In genomic region chr6:1832844-1833787, GRCh38 we compare ENCODE assay signal across 8 cellular contexts.
A peak's percentile ranks its signal among the peaks of the same experiment; 100 is the strongest.
DNase-seq lines count a peak whose midpoint lies in the region; ATAC-seq and TF ChIP-seq lines count a peak whose summit lies in the region.

No MANE protein-coding gene starts in this region.

- H3K36me3 Mint-ChIP-seq in activated T-helper 2 cell treated with anti-CD3 and anti-CD28 coated beads, Interferon-gamma antibody, Interleukin-2, Interleukin-4, amounts not matched to agents 10 μg/mL and 5 μg/mL and 100 μg/mL, durations not matched to agents 14 hours and 24 hours and 36 hours (ENCODE audit: low read depth) = peaks cover 4% of the 10 kb centered on the region

- H3K27me3 Mint-ChIP-seq in activated T-helper 2 cell treated with anti-CD3 and anti-CD28 coated beads, Interferon-gamma antibody, Interleukin-2, Interleukin-4, amounts not matched to agents 10 μg/mL and 5 μg/mL and 100 μg/mL, durations not matched to agents 14 hours and 24 hours and 36 hours (ENCODE audit: low read depth) = no peaks in the 10 kb centered on the region

- TF ChIP-seq CTCF in choroid plexus epithelial cell (conservative IDR thresholded peaks at IDR 0.05; ENCODE audit: low read depth, low read length) (no peak), lower lobe of right lung (IDR thresholded peaks at IDR 0.05) (no peak)

- intact Hi-C loops in lower lobe of right lung (cut with DNase I) = no loop called here
- intact Hi-C loops in activated T-helper 2 cell treated with anti-CD3 and anti-CD28 coated beads, Interferon-gamma antibody, Interleukin-2, Interleukin-4, amounts not matched to agents 10 μg/mL and 5 μg/mL and 100 μg/mL, durations not matched to agents 14 hours and 24 hours and 36 hours (cut with micrococcal nuclease) = no loop called here

- ATAC-seq in lower lobe of right lung (peak; percentile 66 to 70), GM21447 (IDR thresholded peaks at IDR 0.05; ENCODE audit: unreplicated experiment) (no peak)

- H3K27ac Mint-ChIP-seq in activated T-helper 2 cell treated with anti-CD3 and anti-CD28 coated beads, Interferon-gamma antibody, Interleukin-2, Interleukin-4, amounts not matched to agents 10 μg/mL and 5 μg/mL and 100 μg/mL, durations not matched to agents 14 hours and 24 hours and 36 hours = no peak overlapping the region

- H3K4me3 ChIP-seq in choroid plexus epithelial cell (ENCODE audit: low read depth, low read length) (peak overlapping the region; percentile 0), lower lobe of right lung (peak overlapping the region; percentile 7)
- H3K4me3 ChIP-seq in effector memory CD4-positive, alpha-beta T cell (ENCODE audit: insufficient read depth, low read depth, low read length, poor library complexity, severe bottlenecking) = no peak overlapping the region

- peaks cover 11% of the 10 kb centered on the region for H3K4me1 ChIP-seq in lower lobe of right lung
- H3K4me1 ChIP-seq in effector memory CD4-positive, alpha-beta T cell (ENCODE audit: control insufficient read depth, insufficient read depth, low read length, poor library complexity, severe bottlenecking) = no peaks in the 10 kb centered on the region

- H3K9me3 Mint-ChIP-seq in activated T-helper 2 cell treated with anti-CD3 and anti-CD28 coated beads, Interferon-gamma antibody, Interleukin-2, Interleukin-4, amounts not matched to agents 10 μg/mL and 5 μg/mL and 100 μg/mL, durations not matched to agents 14 hours and 24 hours and 36 hours = peaks cover 13% of the 10 kb centered on the region

- no peak overlapping the region for H3K27ac ChIP-seq in lower lobe of right lung
- no peak overlapping the region for H3K27ac ChIP-seq in effector memory CD4-positive, alpha-beta T cell (ENCODE audit: insufficient read depth, low read length, poor library complexity, severe bottlenecking)

- DNase-seq in AG08395 (ENCODE audit: low spot score) = peak; percentile 58
- peak; percentile 76 for DNase-seq in NCI-H1105 (lab: John Stamatoyannopoulos, UW)
- peak; percentile 48 for DNase-seq in choroid plexus epithelial cell (ENCODE audit: low read depth)
- peak; percentile 52 for DNase-seq in lower lobe of right lung
- DNase-seq in cerebellar cortex (ENCODE audit: low spot score) = no peak
- DNase-seq in activated T-helper 2 cell treated with anti-CD3 and anti-CD28 coated beads, Interferon-gamma antibody, Interleukin-2, Interleukin-4, amounts not matched to agents 10 μg/mL and 5 μg/mL and 100 μg/mL, durations not matched to agents 14 hours and 24 hours and 36 hours (ENCODE audit: low spot score) = no peak
- DNase-seq in effector memory CD4-positive, alpha-beta T cell = no peak

- no peaks in the 10 kb centered on the region for H3K36me3 ChIP-seq in lower lobe of right lung
- H3K36me3 ChIP-seq in effector memory CD4-positive, alpha-beta T cell (ENCODE audit: control insufficient read depth, insufficient read depth, low read length) = no peaks in the 10 kb centered on the region

- no peak overlapping the region for H3K4me3 Mint-ChIP-seq in activated T-helper 2 cell treated with anti-CD3 and anti-CD28 coated beads, Interferon-gamma antibody, Interleukin-2, Interleukin-4, amounts not matched to agents 10 μg/mL and 5 μg/mL and 100 μg/mL, durations not matched to agents 14 hours and 24 hours and 36 hours (ENCODE audit: low read depth)

- peaks cover 5% of the 10 kb centered on the region for H3K9me3 ChIP-seq in lower lobe of right lung
- H3K9me3 ChIP-seq in effector memory CD4-positive, alpha-beta T cell (ENCODE audit: control insufficient read depth, low read length) = peaks cover 6% of the 10 kb centered on the region

- no peaks in the 10 kb centered on the region for H3K27me3 ChIP-seq in lower lobe of right lung (ENCODE audit: low read depth)
- H3K27me3 ChIP-seq in effector memory CD4-positive, alpha-beta T cell (replicated peaks; ENCODE audit: control insufficient read depth, insufficient read depth, low read length, poor library complexity, severe bottlenecking) = no peaks in the 10 kb centered on the region

- no peaks in the 10 kb centered on the region for H3K4me1 Mint-ChIP-seq in activated T-helper 2 cell treated with anti-CD3 and anti-CD28 coated beads, Interferon-gamma antibody, Interleukin-2, Interleukin-4, amounts not matched to agents 10 μg/mL and 5 μg/mL and 100 μg/mL, durations not matched to agents 14 hours and 24 hours and 36 hours (ENCODE audit: low read depth)

Comparison
In these comparisons a context has a peak if more than half of its experiments do, and no peak if none do; other contexts are left out.
1. DNase-seq: peak in AG08395 (single experiment), NCI-H1105 (single experiment), choroid plexus epithelial cell (single experiment) and lower lobe of right lung (single experiment); none in cerebellar cortex (single experiment), activated T-helper 2 cell treated with anti-CD3 and anti-CD28 coated beads, Interferon-gamma antibody, Interleukin-2, Interleukin-4, amounts not matched to agents 10 μg/mL and 5 μg/mL and 100 μg/mL, durations not matched to agents 14 hours and 24 hours and 36 hours (single experiment) and effector memory CD4-positive, alpha-beta T cell (0 of 3).